In genomic region chr17:15999974-16000827, GRCh38 we compare ENCODE assay signal across 7 cellular contexts. TPM values are rescaled to one million over a fixed set of nuclear protein-coding genes. Genes with fewer than 3 reads are reported as not detected.
DNase-seq lines count a peak whose midpoint lies in the region; ATAC-seq and TF ChIP-seq lines count a peak whose summit lies in the region.

No MANE protein-coding gene starts in this region.

- peaks cover 40% of the 10 kb centered on the region for H3K36me3 Mint-ChIP-seq in activated CD4-positive, alpha-beta memory T cell treated with anti-CD3 and anti-CD28 coated beads for 36 hours

- H3K4me1 ChIP-seq in ovary (ENCODE audit: insufficient read depth), result peaks cover 10% of the 10 kb centered on the region

- H3K36me3 ChIP-seq in ovary, result no peaks in the 10 kb centered on the region

- peak; percentile 23 for ATAC-seq in GM21447 (IDR thresholded peaks at IDR 0.05; ENCODE audit: unreplicated experiment)

- H3K27ac Mint-ChIP-seq in activated CD4-positive, alpha-beta memory T cell treated with anti-CD3 and anti-CD28 coated beads for 36 hours, result peak overlapping the region; percentile 83

- peak overlapping the region; percentile 81 to 86 for H3K4me3 ChIP-seq in foreskin fibroblast (ENCODE audit: low read depth in 1 of 2, low read length in 2 of 2)
- peak overlapping the region; percentile 68 for H3K4me3 ChIP-seq in ovary

- peaks cover 31% of the 10 kb centered on the region for H3K4me1 Mint-ChIP-seq in activated CD4-positive, alpha-beta memory T cell treated with anti-CD3 and anti-CD28 coated beads for 36 hours (ENCODE audit: low read depth)

- intact Hi-C loops in activated CD4-positive, alpha-beta memory T cell treated with anti-CD3 and anti-CD28 coated beads for 36 hours (cut with micrococcal nuclease), result loop anchor here (2.0 to 5.0 kb wide), 2 partner anchors 215 to 738 kb away; partner anchors contain the start of gene NCOR1
- intact Hi-C loops in ovary (cut with DNase I), result loop anchor here in 1 of 4 donors (10.0 kb wide), 1 partner anchor 215 kb away; the partner anchor contains the start of genes NCOR1 and PIGL

- POLR2A ChIA-PET in activated CD4-positive, alpha-beta memory T cell treated with anti-CD3 and anti-CD28 coated beads for 36 hours (lab: Charles Lee), result interaction anchor here (0.6 to 2.0 kb wide), 4 partner anchors 7 to 56 kb away, joined by 3 to 12 read pairs (median 4); partner anchors contain the start of gene ADORA2B

- no peak for TF ChIP-seq POLR2A in ovary (IDR thresholded peaks at IDR 0.05)

- WGBS in ovary, 3 donors, result 1% methylated on average over 44 to 64 of the region's 64 CpGs

- peak overlapping the region; percentile 88 for H3K4me3 Mint-ChIP-seq in activated CD4-positive, alpha-beta memory T cell treated with anti-CD3 and anti-CD28 coated beads for 36 hours

- no peaks in the 10 kb centered on the region for H3K9me3 ChIP-seq in ovary

- no peak for TF ChIP-seq EP300 in ovary (IDR thresholded peaks at IDR 0.05)

- CTCF ChIA-PET in activated CD4-positive, alpha-beta memory T cell treated with anti-CD3 and anti-CD28 coated beads for 36 hours (lab: Charles Lee), result interaction anchor here (0.8 to 3.6 kb wide), 7 partner anchors 11 to 172 kb away, joined by 3 to 28 read pairs (median 5); partner anchors contain the start of gene ADORA2B

- H3K27me3 Mint-ChIP-seq in activated CD4-positive, alpha-beta memory T cell treated with anti-CD3 and anti-CD28 coated beads for 36 hours, result no peaks in the 10 kb centered on the region

- TF ChIP-seq CTCF in foreskin fibroblast (IDR thresholded peaks at IDR 0.05; ENCODE audit: low read depth, low read length), result no peak
- no peak for TF ChIP-seq CTCF in ovary (IDR thresholded peaks at IDR 0.05)

- DNase-seq in GM03348 (ENCODE audit: low spot score), result peak; percentile 63
- DNase-seq in HuH-7.5 (ENCODE audit: low spot score), result peak; percentile 18
- no peak for DNase-seq in activated CD4-positive, alpha-beta memory T cell treated with anti-CD3 and anti-CD28 coated beads for 36 hours
- DNase-seq in foreskin fibroblast, result peak; percentile 9 to 51
- DNase-seq in ovary, result peak in 3 of 5 donors; percentile 41 to 73 (median 59)
- no peak for DNase-seq in occipital lobe (lab: John Stamatoyannopoulos, UW)

- H3K27me3 ChIP-seq in ovary, result no peaks in the 10 kb centered on the region

- peak overlapping the region; percentile 94 to 98 for H3K27ac ChIP-seq in ovary

- no peaks in the 10 kb centered on the region for H3K9me3 Mint-ChIP-seq in activated CD4-positive, alpha-beta memory T cell treated with anti-CD3 and anti-CD28 coated beads for 36 hours

RNA-seq across cellular contexts. Expression of gene TTC19, which starts 0.6 kb away (rescaled TPM):
- 10 to 100 TPM; 21.0 to 22.6 TPM for total RNA-seq in activated CD4-positive, alpha-beta memory T cell treated with anti-CD3 and anti-CD28 coated beads for 36 hours
- 10 to 100 TPM; 28.4 to 80.0 (median 34.3) TPM for total RNA-seq in ovary
- polyA plus RNA-seq in ovary, result 10 to 100 TPM; 19.2 to 32.4 TPM
- 36.8 TPM for total RNA-seq in occipital lobe

RNA-seq across cellular contexts. Expression of gene ZSWIM7, which starts 0.7 kb away (rescaled TPM):
- 10 to 100 TPM; 11.2 to 12.0 TPM for total RNA-seq in activated CD4-positive, alpha-beta memory T cell treated with anti-CD3 and anti-CD28 coated beads for 36 hours
- 10 to 100 TPM; 14.4 to 36.2 (median 23.4) TPM for total RNA-seq in ovary
- 10 to 100 TPM; 34.7 to 62.5 TPM for polyA plus RNA-seq in ovary
- 15.6 TPM for total RNA-seq in occipital lobe

RNA-seq across cellular contexts. Expression of gene ADORA2B, which starts 55.3 kb away (rescaled TPM):
- total RNA-seq in activated CD4-positive, alpha-beta memory T cell treated with anti-CD3 and anti-CD28 coated beads for 36 hours, result under 1 TPM; 0.24 to 0.27 TPM
- 1 to 10 TPM in 1 of 7 donors, under 1 TPM in 3, not detected in 3; 0.13 to 1.0 (median 0.28) TPM for total RNA-seq in ovary
- polyA plus RNA-seq in ovary, result under 1 TPM; 0.06 to 0.72 TPM
- 3.6 TPM for total RNA-seq in occipital lobe

Comparison
In these comparisons a context has a peak if more than half of its experiments do, and no peak if none do; other contexts are left out.
1. DNase-seq: peak in GM03348 (single experiment), HuH-7.5 (single experiment), foreskin fibroblast (2 of 2) and ovary (3 of 5); none in activated CD4-positive, alpha-beta memory T cell treated with anti-CD3 and anti-CD28 coated beads for 36 hours (single experiment) and occipital lobe (single experiment).